In the genomic region with DNA sequence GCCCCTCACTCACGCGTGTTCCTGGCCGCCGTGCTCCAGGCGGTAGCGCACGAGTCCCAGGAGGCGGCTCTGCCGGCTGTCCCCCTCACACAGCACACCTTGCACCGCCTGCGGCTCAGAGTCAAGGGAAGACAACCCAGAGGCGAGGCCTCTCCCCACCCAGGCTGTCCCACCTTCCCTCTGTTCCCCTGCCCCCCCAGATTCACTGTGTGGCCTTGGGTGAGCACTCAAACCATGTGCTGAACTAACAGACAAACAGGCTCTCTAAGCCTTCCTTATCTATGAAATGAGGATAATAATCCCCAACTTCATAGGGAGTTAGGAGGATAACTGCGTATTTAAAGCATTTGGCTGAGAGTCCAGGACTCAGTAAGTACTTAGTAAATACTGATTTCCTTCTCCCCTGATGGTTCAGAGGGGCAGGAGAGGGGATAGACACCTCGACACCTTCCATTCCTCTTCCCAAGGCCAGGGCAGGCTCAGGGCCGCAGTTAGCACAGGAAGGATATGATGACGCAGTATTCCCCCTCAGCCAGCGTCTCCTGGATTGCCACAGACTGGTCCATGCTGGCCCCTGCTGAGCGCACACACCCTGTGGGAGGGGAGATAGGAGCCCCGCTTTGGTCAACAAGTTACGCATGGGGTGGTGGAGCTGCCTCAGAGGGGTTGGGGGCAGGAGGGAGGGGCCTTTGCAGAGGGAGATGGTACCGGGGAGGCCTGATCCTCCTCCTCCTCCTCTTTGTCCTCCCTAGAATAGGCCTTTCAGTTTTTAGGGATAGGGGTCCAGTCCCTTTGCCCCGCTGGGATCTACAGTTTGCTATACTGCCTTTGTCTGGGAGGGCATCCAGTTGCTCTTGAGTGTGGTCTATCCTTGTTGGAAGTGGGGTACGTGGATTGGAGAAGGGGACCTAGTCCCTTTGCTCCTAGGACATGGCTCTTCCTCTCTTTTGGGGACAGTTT, we compare ENCODE assay signal across 1 cellular context.
TF ChIP-seq lines count a peak whose summit lies in the region.

No MANE protein-coding gene starts in this region.

TF ChIP-seq in HEK293, 187 proteins besides CTCF, POLR2A, EP300 and RAD21 (continued from another document):
- TF ChIP-seq, protein P1, sequence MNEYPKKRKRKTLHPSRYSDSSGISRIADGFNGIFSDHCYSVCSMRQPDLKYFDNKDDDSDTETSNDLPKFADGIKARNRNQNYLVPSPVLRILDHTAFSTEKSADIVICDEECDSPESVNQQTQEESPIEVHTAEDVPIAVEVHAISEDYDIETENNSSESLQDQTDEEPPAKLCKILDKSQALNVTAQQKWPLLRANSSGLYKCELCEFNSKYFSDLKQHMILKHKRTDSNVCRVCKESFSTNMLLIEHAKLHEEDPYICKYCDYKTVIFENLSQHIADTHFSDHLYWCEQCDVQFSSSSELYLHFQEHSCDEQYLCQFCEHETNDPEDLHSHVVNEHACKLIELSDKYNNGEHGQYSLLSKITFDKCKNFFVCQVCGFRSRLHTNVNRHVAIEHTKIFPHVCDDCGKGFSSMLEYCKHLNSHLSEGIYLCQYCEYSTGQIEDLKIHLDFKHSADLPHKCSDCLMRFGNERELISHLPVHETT (tag by site-specific recombination; IDR thresholded peaks at IDR 0.05): no peak
- no peak for TF ChIP-seq ZNF146 (tag by site-specific recombination; IDR thresholded peaks at IDR 0.05)
- TF ChIP-seq ZBTB1 (tag by site-specific recombination; IDR thresholded peaks at IDR 0.05): no peak
- TF ChIP-seq SP2 (tag by site-specific recombination; IDR thresholded peaks at IDR 0.05): peak; percentile 11; the same call in 1 of the 2 replicates
- TF ChIP-seq REPIN1 (tag by site-specific recombination; IDR thresholded peaks at IDR 0.05; ENCODE audit: low read depth): no peak
- TF ChIP-seq ZNF350 (tag by site-specific recombination; IDR thresholded peaks at IDR 0.05): no peak
- no peak for TF ChIP-seq ZNF211 (tag by site-specific recombination; IDR thresholded peaks at IDR 0.05; ENCODE audit: low read depth)
- TF ChIP-seq, protein P2, sequence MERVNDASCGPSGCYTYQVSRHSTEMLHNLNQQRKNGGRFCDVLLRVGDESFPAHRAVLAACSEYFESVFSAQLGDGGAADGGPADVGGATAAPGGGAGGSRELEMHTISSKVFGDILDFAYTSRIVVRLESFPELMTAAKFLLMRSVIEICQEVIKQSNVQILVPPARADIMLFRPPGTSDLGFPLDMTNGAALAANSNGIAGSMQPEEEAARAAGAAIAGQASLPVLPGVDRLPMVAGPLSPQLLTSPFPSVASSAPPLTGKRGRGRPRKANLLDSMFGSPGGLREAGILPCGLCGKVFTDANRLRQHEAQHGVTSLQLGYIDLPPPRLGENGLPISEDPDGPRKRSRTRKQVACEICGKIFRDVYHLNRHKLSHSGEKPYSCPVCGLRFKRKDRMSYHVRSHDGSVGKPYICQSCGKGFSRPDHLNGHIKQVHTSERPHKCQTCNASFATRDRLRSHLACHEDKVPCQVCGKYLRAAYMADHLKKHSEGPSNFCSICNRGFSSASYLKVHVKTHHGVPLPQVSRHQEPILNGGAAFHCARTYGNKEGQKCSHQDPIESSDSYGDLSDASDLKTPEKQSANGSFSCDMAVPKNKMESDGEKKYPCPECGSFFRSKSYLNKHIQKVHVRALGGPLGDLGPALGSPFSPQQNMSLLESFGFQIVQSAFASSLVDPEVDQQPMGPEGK (tag by site-specific recombination; IDR thresholded peaks at IDR 0.05): peak; percentile 4; the same call in 1 of the 2 replicates
- TF ChIP-seq ZNF157 (tag by site-specific recombination; IDR thresholded peaks at IDR 0.05): no peak
- TF ChIP-seq ZNF138 (tag by site-specific recombination; IDR thresholded peaks at IDR 0.05; ENCODE audit: borderline replicate concordance): no peak
- peak; percentile 19; the same call in 1 of the 2 replicates for TF ChIP-seq ZBTB20 (tag by site-specific recombination; IDR thresholded peaks at IDR 0.05)
- TF ChIP-seq ZIC2 (tag by site-specific recombination; IDR thresholded peaks at IDR 0.05): peak; percentile 81
- no peak for TF ChIP-seq ZNF785 (tag by site-specific recombination; IDR thresholded peaks at IDR 0.05)
- no peak for TF ChIP-seq SCRT1 (tag by site-specific recombination; IDR thresholded peaks at IDR 0.05; ENCODE audit: borderline replicate concordance)
- no peak for TF ChIP-seq ZNF548 (tag by site-specific recombination; IDR thresholded peaks at IDR 0.05)
- TF ChIP-seq YY1 (tag by site-specific recombination; IDR thresholded peaks at IDR 0.05): no peak
- no peak for TF ChIP-seq ZNF843 (tag by site-specific recombination; IDR thresholded peaks at IDR 0.05)
- no peak for TF ChIP-seq ZNF529 (tag by site-specific recombination; IDR thresholded peaks at IDR 0.05; ENCODE audit: insufficient replicate concordance)
- TF ChIP-seq ZFHX2 (tag by site-specific recombination; conservative IDR thresholded peaks at IDR 0.05): no peak
- TF ChIP-seq, protein P3, sequence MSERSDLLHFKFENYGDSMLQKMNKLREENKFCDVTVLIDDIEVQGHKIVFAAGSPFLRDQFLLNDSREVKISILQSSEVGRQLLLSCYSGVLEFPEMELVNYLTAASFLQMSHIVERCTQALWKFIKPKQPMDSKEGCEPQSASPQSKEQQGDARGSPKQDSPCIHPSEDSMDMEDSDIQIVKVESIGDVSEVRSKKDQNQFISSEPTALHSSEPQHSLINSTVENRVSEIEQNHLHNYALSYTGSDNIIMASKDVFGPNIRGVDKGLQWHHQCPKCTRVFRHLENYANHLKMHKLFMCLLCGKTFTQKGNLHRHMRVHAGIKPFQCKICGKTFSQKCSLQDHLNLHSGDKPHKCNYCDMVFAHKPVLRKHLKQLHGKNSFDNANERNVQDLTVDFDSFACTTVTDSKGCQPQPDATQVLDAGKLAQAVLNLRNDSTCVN (tag by site-specific recombination; optimal IDR thresholded peaks at IDR 0.05): no peak
- TF ChIP-seq, protein P4, sequence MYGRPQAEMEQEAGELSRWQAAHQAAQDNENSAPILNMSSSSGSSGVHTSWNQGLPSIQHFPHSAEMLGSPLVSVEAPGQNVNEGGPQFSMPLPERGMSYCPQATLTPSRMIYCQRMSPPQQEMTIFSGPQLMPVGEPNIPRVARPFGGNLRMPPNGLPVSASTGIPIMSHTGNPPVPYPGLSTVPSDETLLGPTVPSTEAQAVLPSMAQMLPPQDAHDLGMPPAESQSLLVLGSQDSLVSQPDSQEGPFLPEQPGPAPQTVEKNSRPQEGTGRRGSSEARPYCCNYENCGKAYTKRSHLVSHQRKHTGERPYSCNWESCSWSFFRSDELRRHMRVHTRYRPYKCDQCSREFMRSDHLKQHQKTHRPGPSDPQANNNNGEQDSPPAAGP (tag by site-specific recombination; IDR thresholded peaks at IDR 0.05): no peak; the same call in 1 of the 2 replicates
- peak; percentile 94 for TF ChIP-seq GLIS1 (tag by site-specific recombination; IDR thresholded peaks at IDR 0.05)
- TF ChIP-seq, protein P5, sequence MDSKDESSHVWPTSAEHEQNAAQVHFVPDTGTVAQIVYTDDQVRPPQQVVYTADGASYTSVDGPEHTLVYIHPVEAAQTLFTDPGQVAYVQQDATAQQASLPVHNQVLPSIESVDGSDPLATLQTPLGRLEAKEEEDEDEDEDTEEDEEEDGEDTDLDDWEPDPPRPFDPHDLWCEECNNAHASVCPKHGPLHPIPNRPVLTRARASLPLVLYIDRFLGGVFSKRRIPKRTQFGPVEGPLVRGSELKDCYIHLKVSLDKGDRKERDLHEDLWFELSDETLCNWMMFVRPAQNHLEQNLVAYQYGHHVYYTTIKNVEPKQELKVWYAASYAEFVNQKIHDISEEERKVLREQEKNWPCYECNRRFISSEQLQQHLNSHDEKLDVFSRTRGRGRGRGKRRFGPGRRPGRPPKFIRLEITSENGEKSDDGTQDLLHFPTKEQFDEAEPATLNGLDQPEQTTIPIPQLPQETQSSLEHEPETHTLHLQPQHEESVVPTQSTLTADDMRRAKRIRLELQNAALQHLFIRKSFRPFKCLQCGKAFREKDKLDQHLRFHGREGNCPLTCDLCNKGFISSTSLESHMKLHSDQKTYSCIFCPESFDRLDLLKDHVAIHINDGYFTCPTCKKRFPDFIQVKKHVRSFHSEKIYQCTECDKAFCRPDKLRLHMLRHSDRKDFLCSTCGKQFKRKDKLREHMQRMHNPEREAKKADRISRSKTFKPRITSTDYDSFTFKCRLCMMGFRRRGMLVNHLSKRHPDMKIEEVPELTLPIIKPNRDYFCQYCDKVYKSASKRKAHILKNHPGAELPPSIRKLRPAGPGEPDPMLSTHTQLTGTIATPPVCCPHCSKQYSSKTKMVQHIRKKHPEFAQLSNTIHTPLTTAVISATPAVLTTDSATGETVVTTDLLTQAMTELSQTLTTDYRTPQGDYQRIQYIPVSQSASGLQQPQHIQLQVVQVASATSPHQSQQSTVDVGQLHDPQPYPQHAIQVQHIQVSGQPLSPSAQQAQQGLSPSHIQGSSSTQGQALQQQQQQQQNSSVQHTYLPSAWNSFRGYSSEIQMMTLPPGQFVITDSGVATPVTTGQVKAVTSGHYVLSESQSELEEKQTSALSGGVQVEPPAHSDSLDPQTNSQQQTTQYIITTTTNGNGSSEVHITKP (tag by site-specific recombination; IDR thresholded peaks at IDR 0.05): no peak
- TF ChIP-seq ZNF561 (tag by site-specific recombination; IDR thresholded peaks at IDR 0.05; ENCODE audit: borderline replicate concordance): 0 out of 2 replicates have a peak, but pooled peaks have one; percentile 47
- TF ChIP-seq ZSCAN23 (tag by site-specific recombination; IDR thresholded peaks at IDR 0.05): no peak
- TF ChIP-seq ZNF341 (tag by site-specific recombination; IDR thresholded peaks at IDR 0.05; ENCODE audit: low read depth): peak; percentile 59
